In genomic region chr5:40654377-40655006, GRCh38 we compare ENCODE assay signal across 18 cellular contexts. TPM values are rescaled to one million over a fixed set of nuclear protein-coding genes. Genes with fewer than 3 reads are reported as not detected.
DNase-seq lines count a peak whose midpoint lies in the region; ATAC-seq and TF ChIP-seq lines count a peak whose summit lies in the region.
"Had no signal": no experiment of that assay in that cellular context is flagged by ENCODE, and none has a peak within 500 bp of the region (broad histone marks: within the 10 kb centered on the region; RNA-seq: fewer than 3 reads in every experiment).

No MANE protein-coding gene starts in this region.

- H3K9me3 ChIP-seq in CD8-positive, alpha-beta T cell (ENCODE audit: low read length) = no peaks in the 10 kb centered on the region
- H3K9me3 ChIP-seq in sigmoid colon = no peaks in the 10 kb centered on the region
- H3K9me3 ChIP-seq: BLaER1, thoracic aorta had no signal

- peaks cover 49% of the 10 kb centered on the region for H3K4me1 ChIP-seq in CD8-positive, alpha-beta T cell (ENCODE audit: insufficient read depth, low read length)
- no peaks in the 10 kb centered on the region for H3K4me1 ChIP-seq in sigmoid colon

- TF ChIP-seq CTCF in AG10803 (conservative IDR thresholded peaks at IDR 0.05; ENCODE audit: low read length) (no peak), sigmoid colon (IDR thresholded peaks at IDR 0.05) (no peak)
- no peak for TF ChIP-seq CTCF in CD8-positive, alpha-beta T cell (IDR thresholded peaks at IDR 0.05)

- H3K9me3 Mint-ChIP-seq in CD8-positive, alpha-beta T cell = no peaks in the 10 kb centered on the region
- H3K9me3 Mint-ChIP-seq in activated CD4-positive, alpha-beta memory T cell treated with anti-CD3 and anti-CD28 coated beads for 36 hours = no peaks in the 10 kb centered on the region
- no peaks in the 10 kb centered on the region for H3K9me3 Mint-ChIP-seq in immature natural killer cell
- H3K9me3 Mint-ChIP-seq: nephron progenitor cell had no signal

- no peaks in the 10 kb centered on the region for H3K27me3 ChIP-seq in CD8-positive, alpha-beta T cell (ENCODE audit: insufficient read depth, low read length)
- no peaks in the 10 kb centered on the region for H3K27me3 ChIP-seq in sigmoid colon
- H3K27me3 ChIP-seq: BLaER1 had no signal

- no peak for TF ChIP-seq EP300 in sigmoid colon (IDR thresholded peaks at IDR 0.05)

- no peak for ATAC-seq in CD8-positive, alpha-beta T cell
- ATAC-seq in HG03442 (IDR thresholded peaks at IDR 0.05; ENCODE audit: unreplicated experiment) = no peak

- H3K36me3 ChIP-seq in CD8-positive, alpha-beta T cell (ENCODE audit: insufficient read depth, low read length) = no peaks in the 10 kb centered on the region
- no peaks in the 10 kb centered on the region for H3K36me3 ChIP-seq in sigmoid colon
- H3K36me3 ChIP-seq: BLaER1, thoracic aorta had no signal

- intact Hi-C loops in CD8-positive, alpha-beta T cell (cut with DNase I, micrococcal nuclease) = loop anchor here (5.0 kb wide), 2 partner anchors 37 to 77 kb away; no protein-coding TSS in a partner anchor
- intact Hi-C loops in activated CD4-positive, alpha-beta memory T cell treated with anti-CD3 and anti-CD28 coated beads for 36 hours (cut with micrococcal nuclease) = loop anchor here (1.0 to 2.0 kb wide), 3 partner anchors 14 to 76 kb away; no protein-coding TSS in a partner anchor
- intact Hi-C loops in sigmoid colon (cut with DNase I) = no loop called here

- 80 to 89% methylated on average over 4 of the region's 4 CpGs for WGBS in sigmoid colon, 2 donors

- TF ChIP-seq POLR2A in sigmoid colon (IDR thresholded peaks at IDR 0.05) = no peak

- H3K4me3 ChIP-seq in AG10803 (ENCODE audit: low read length) = no peak overlapping the region
- H3K4me3 ChIP-seq in CD8-positive, alpha-beta T cell (ENCODE audit: low read depth, low read length) = peak overlapping the region; percentile 0
- no peak overlapping the region for H3K4me3 ChIP-seq in sigmoid colon
- H3K4me3 ChIP-seq: BLaER1, thoracic aorta had no signal

- DNase-seq in AG10803 (ENCODE audit: low read depth) (peak; percentile 8), immature natural killer cell (no peak), NCI-H524 (lab: John Stamatoyannopoulos, UW) (no peak), anterior cingulate cortex (lab: John Stamatoyannopoulos, UW) (no peak), sigmoid colon (no peak)
- DNase-seq in CD8-positive, alpha-beta T cell = no peak
- no peak for DNase-seq in activated CD4-positive, alpha-beta memory T cell treated with anti-CD3 and anti-CD28 coated beads for 36 hours
- DNase-seq: amniotic stem cell; IMR-90; NCI-H1105; nephron progenitor cell; NK-92 treated with Interleukin-12 subunit alpha and Interleukin-12 subunit beta, amount 100 ng/mL, for 24 hours; Right ventricle myocardium superior; stimulated activated CD4-positive, alpha-beta T cell treated with anti-CD3 and anti-CD28 coated beads, Interleukin-1b, Interleukin-23, amount 100 ng/mL, for 48 hours had no signal

- peak overlapping the region; percentile 93 for H3K27ac Mint-ChIP-seq in CD8-positive, alpha-beta T cell
- peak overlapping the region; percentile 80 for H3K27ac Mint-ChIP-seq in activated CD4-positive, alpha-beta memory T cell treated with anti-CD3 and anti-CD28 coated beads for 36 hours
- H3K27ac Mint-ChIP-seq in immature natural killer cell = peak overlapping the region; percentile 12 to 95 (median 69)

- peak overlapping the region; percentile 46 for H3K27ac ChIP-seq in CD8-positive, alpha-beta T cell (ENCODE audit: low read depth, low read length)
- no peak overlapping the region for H3K27ac ChIP-seq in sigmoid colon
- H3K27ac ChIP-seq: BLaER1, epithelial cell of prostate, thoracic aorta had no signal

- POLR2A ChIA-PET in CD8-positive, alpha-beta T cell (lab: Charles Lee) = interaction anchor here (0.7 to 4.7 kb wide), 6 partner anchors 16 to 455 kb away, joined by 3 to 42 read pairs (median 4); partner anchors contain the start of gene PTGER4
- POLR2A ChIA-PET in activated CD4-positive, alpha-beta memory T cell treated with anti-CD3 and anti-CD28 coated beads for 36 hours (lab: Charles Lee) = interaction anchor here (1.3 to 1.4 kb wide), 2 partner anchors 21 to 25 kb away, joined by 4 to 5 read pairs; partner anchors contain the start of gene PTGER4

- H3K4me1 Mint-ChIP-seq in CD8-positive, alpha-beta T cell (ENCODE audit: low read depth) = peaks cover 71% of the 10 kb centered on the region
- H3K4me1 Mint-ChIP-seq in activated CD4-positive, alpha-beta memory T cell treated with anti-CD3 and anti-CD28 coated beads for 36 hours (ENCODE audit: low read depth) = peaks cover 53% of the 10 kb centered on the region
- H3K4me1 Mint-ChIP-seq in immature natural killer cell = peaks cover 45 to 49% of the 10 kb centered on the region in 2 donors

- CTCF ChIA-PET in CD8-positive, alpha-beta T cell (lab: Charles Lee) = no interaction called here
- CTCF ChIA-PET in activated CD4-positive, alpha-beta memory T cell treated with anti-CD3 and anti-CD28 coated beads for 36 hours (lab: Charles Lee) = interaction anchor here (0.7 to 0.8 kb wide), 2 partner anchors 26 to 34 kb away, joined by 3 to 4 read pairs; partner anchors contain the start of gene PTGER4

- no peaks in the 10 kb centered on the region for H3K27me3 Mint-ChIP-seq in CD8-positive, alpha-beta T cell (ENCODE audit: low read depth)
- no peaks in the 10 kb centered on the region for H3K27me3 Mint-ChIP-seq in activated CD4-positive, alpha-beta memory T cell treated with anti-CD3 and anti-CD28 coated beads for 36 hours
- peaks cover 0 to 4% (median 2%) of the 10 kb centered on the region in 3 donors for H3K27me3 Mint-ChIP-seq in immature natural killer cell (ENCODE audit: low read depth in 3 of 3)

- no peaks in the 10 kb centered on the region for H3K36me3 Mint-ChIP-seq in CD8-positive, alpha-beta T cell
- H3K36me3 Mint-ChIP-seq in activated CD4-positive, alpha-beta memory T cell treated with anti-CD3 and anti-CD28 coated beads for 36 hours = no peaks in the 10 kb centered on the region
- peaks cover 0 to 4% (median 0%) of the 10 kb centered on the region in 3 donors for H3K36me3 Mint-ChIP-seq in immature natural killer cell

- H3K4me3 Mint-ChIP-seq in CD8-positive, alpha-beta T cell = peak overlapping the region; percentile 79
- H3K4me3 Mint-ChIP-seq in activated CD4-positive, alpha-beta memory T cell treated with anti-CD3 and anti-CD28 coated beads for 36 hours = peak overlapping the region; percentile 74
- H3K4me3 Mint-ChIP-seq in immature natural killer cell = peak overlapping the region in 4 of 5 donors; percentile 19 to 86 (median 52)
- H3K4me3 Mint-ChIP-seq: nephron progenitor cell had no signal

RNA-seq across cellular contexts. Expression of gene PTGER4, which starts 25.2 kb away (rescaled TPM):
- 100 to 1,000 TPM; 334 to 371 TPM for total RNA-seq in CD8-positive, alpha-beta T cell
- total RNA-seq in activated CD4-positive, alpha-beta memory T cell treated with anti-CD3 and anti-CD28 coated beads for 36 hours = 10 to 100 TPM; 53.7 to 59.9 TPM
- polyA plus RNA-seq in immature natural killer cell (100 to 1,000 TPM in 1 of 3 donors, 10 to 100 TPM in 2; 43.5 to 111 (median 70.3) TPM), sigmoid colon (10 to 100 TPM in 2 of 3 donors, 1 to 10 TPM in 1; 9.0 to 20.1 (median 12.0) TPM)
- total RNA-seq in sigmoid colon = 10 to 100 TPM; 44.3 to 77.7 (median 72.8) TPM

Comparison
In these comparisons a context has a peak if more than half of its experiments do, and no peak if none do; other contexts are left out.
1. RNA of gene PTGER4, which starts 25.2 kb away (total RNA-seq): 334 to 371 TPM in CD8-positive, alpha-beta T cell; 44.3 to 77.7 TPM in sigmoid colon and 53.7 to 59.9 TPM in activated CD4-positive, alpha-beta memory T cell treated with anti-CD3 and anti-CD28 coated beads for 36 hours; every median in the first group is over 4 times any median in the second.
2. Peak in every context shown above with its lines, with median percentiles within 50 percentile points of each other: H3K27ac Mint-ChIP-seq and H3K4me3 Mint-ChIP-seq.